In the genomic region with DNA sequence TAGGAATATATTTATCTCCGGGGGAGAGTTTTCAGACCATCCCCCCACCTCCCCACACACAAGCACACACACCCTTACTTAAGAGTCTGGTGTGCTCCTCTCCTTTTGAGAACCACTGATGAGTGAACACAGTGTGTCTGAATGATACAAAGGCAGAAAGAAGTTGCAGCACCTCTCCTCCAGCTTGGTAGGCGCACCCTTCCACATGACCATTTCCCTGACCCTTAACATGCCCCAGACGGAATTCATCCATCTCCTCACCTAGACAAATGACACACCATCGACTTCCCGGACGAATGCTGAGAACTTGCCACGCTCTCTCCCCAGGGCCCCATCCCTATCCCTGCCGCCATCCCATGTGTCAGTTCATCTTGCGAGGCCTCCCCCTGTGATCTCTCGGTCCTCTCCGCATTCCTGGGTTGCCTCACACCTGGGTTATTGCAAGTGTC, we compare ENCODE assay signal across 1 cellular context.
TF ChIP-seq lines count a peak whose summit lies in the region.

No MANE protein-coding gene starts in this region.

TF ChIP-seq in HEK293, 187 proteins besides CTCF, POLR2A, EP300 and RAD21:
- TF ChIP-seq ZNF248 (tag by site-specific recombination; IDR thresholded peaks at IDR 0.05) (no peak), ZNF19 (tag by site-specific recombination; IDR thresholded peaks at IDR 0.05; ENCODE audit: low read depth) (no peak), ZNF184 (tag by site-specific recombination; IDR thresholded peaks at IDR 0.05) (no peak), ZNF76 (tag by site-specific recombination; IDR thresholded peaks at IDR 0.05; ENCODE audit: borderline replicate concordance, low read depth) (no peak), ZNF473 (tag by site-specific recombination; IDR thresholded peaks at IDR 0.05) (no peak), ZIC2 (tag by site-specific recombination; IDR thresholded peaks at IDR 0.05) (peak; percentile 66), SETDB1 (IDR thresholded peaks at IDR 0.05; ENCODE audit: insufficient read length, low read length) (no peak)
TF ChIP-seq in HEK293: peak in this region for 1.
